Comparison of ENCODE assay signal across 28 cellular contexts in the genomic region with DNA sequence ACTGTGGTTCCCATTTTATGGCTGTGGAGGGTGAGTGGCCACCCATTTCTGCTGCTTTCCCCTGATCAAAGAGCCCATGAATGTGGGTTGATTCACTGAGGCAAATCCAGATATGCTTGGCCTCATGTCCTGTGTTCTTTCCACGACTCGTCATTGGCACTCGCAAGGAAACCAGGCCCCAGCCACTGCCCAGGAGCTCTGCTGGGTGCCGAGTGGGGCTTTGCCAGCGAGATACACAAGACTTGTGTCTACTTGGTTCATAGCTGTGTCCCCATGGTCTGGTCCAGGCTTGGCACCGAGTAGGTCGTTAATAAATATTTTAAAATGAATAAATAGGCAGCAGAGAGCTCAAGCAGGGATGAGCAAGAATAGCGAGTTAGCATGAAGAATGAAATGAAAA.
"Had no signal": no experiment of that assay in that cellular context is flagged by ENCODE, and none has a peak within 500 bp of the region (broad histone marks: within the 10 kb centered on the region; RNA-seq: fewer than 3 reads in every experiment).

No MANE protein-coding gene starts in this region.

- H3K9me3 ChIP-seq: mucosa of descending colon, neutrophil, prostate gland, right atrium auricular region, thyroid gland, upper lobe of left lung, uterus had no signal

- H3K79me2 ChIP-seq: hepatocyte had no signal

- H3K27ac Mint-ChIP-seq: effector memory CD8-positive, alpha-beta T cell; memory B cell; mesothelial cell of epicardium; naive B cell; natural killer cell treated with Interleukin-12 subunit alpha and Interleukin-12 subunit beta and Interleukin-15 and Interleukin-18, amount 100 ng/mL, for 72 hours; stimulated activated effector memory CD8-positive, alpha-beta T cell treated with anti-CD3 and anti-CD28 coated beads, Interleukin-12 subunit alpha, Interleukin-12 subunit beta, amount 100 ng/mL, for 72 hours had no signal

- H3K36me3 ChIP-seq: heart left ventricle, neutrophil, prostate gland, right atrium auricular region, stomach, thyroid gland, upper lobe of left lung, uterus had no signal

- H3K4me2 ChIP-seq: hepatocyte, smooth muscle cell had no signal

- H3K9me3 Mint-ChIP-seq: central memory CD8-positive, alpha-beta T cell; effector memory CD8-positive, alpha-beta T cell; memory B cell; natural killer cell treated with Interleukin-12 subunit alpha and Interleukin-12 subunit beta and Interleukin-15 and Interleukin-18, amount 100 ng/mL, for 72 hours; neural crest cell; stimulated activated effector memory CD8-positive, alpha-beta T cell treated with anti-CD3 and anti-CD28 coated beads, Interleukin-12 subunit alpha, Interleukin-12 subunit beta, amount 100 ng/mL, for 72 hours had no signal

- H3K4me1 Mint-ChIP-seq: central memory CD8-positive, alpha-beta T cell; memory B cell; mesothelial cell of epicardium; neural crest cell; stimulated activated effector memory CD8-positive, alpha-beta T cell treated with anti-CD3 and anti-CD28 coated beads, Interleukin-12 subunit alpha, Interleukin-12 subunit beta, amount 100 ng/mL, for 72 hours had no signal

- H3K27me3 ChIP-seq: hepatocyte, neutrophil, right atrium auricular region, thyroid gland, uterus had no signal

- H3K4me3 ChIP-seq: coronary artery, heart left ventricle, hepatocyte, lung, mucosa of descending colon, prostate gland, right atrium auricular region, smooth muscle cell, stomach, thyroid gland, upper lobe of left lung, uterus had no signal

- H3K4me3 Mint-ChIP-seq: central memory CD8-positive, alpha-beta T cell; effector memory CD8-positive, alpha-beta T cell; memory B cell; mesothelial cell of epicardium; natural killer cell treated with Interleukin-12 subunit alpha and Interleukin-12 subunit beta and Interleukin-15 and Interleukin-18, amount 100 ng/mL, for 72 hours; neural crest cell; stimulated activated effector memory CD8-positive, alpha-beta T cell treated with anti-CD3 and anti-CD28 coated beads, Interleukin-12 subunit alpha, Interleukin-12 subunit beta, amount 100 ng/mL, for 72 hours had no signal

- DNase-seq: dermis blood vessel endothelial cell; effector memory CD8-positive, alpha-beta T cell; kidney glomerular epithelial cell; left colon; left ventricle myocardium superior; mucosa of descending colon; naive B cell; stimulated activated CD4-positive, alpha-beta T cell treated with anti-CD3 and anti-CD28 coated beads, Interleukin-2, amount 100 ng/mL, for 24 hours; stimulated activated CD4-positive, alpha-beta T cell treated with anti-CD3 and anti-CD28 coated beads, Interleukin-4, amount 100 ng/mL, for 24 hours; stimulated activated naive CD4-positive, alpha-beta T cell treated with Interleukin-2 at 50 U/mL for 16 hours; stomach; thyroid gland; upper lobe of left lung; uterus had no signal

- H3K4me1 ChIP-seq: heart left ventricle, prostate gland, right atrium auricular region, stomach, thyroid gland, upper lobe of left lung, uterus had no signal

- H3K36me3 Mint-ChIP-seq: mesothelial cell of epicardium; natural killer cell treated with Interleukin-12 subunit alpha and Interleukin-12 subunit beta and Interleukin-15 and Interleukin-18, amount 100 ng/mL, for 72 hours; stimulated activated effector memory CD8-positive, alpha-beta T cell treated with anti-CD3 and anti-CD28 coated beads, Interleukin-12 subunit alpha, Interleukin-12 subunit beta, amount 100 ng/mL, for 72 hours had no signal

- H2AFZ ChIP-seq: hepatocyte had no signal

- H3K27ac ChIP-seq: coronary artery, heart left ventricle, hepatocyte, neutrophil, prostate gland, right atrium auricular region, stomach, thyroid gland, upper lobe of left lung, uterus had no signal
